Comparison of ENCODE assay signal across 8 cellular contexts in the genomic region with DNA sequence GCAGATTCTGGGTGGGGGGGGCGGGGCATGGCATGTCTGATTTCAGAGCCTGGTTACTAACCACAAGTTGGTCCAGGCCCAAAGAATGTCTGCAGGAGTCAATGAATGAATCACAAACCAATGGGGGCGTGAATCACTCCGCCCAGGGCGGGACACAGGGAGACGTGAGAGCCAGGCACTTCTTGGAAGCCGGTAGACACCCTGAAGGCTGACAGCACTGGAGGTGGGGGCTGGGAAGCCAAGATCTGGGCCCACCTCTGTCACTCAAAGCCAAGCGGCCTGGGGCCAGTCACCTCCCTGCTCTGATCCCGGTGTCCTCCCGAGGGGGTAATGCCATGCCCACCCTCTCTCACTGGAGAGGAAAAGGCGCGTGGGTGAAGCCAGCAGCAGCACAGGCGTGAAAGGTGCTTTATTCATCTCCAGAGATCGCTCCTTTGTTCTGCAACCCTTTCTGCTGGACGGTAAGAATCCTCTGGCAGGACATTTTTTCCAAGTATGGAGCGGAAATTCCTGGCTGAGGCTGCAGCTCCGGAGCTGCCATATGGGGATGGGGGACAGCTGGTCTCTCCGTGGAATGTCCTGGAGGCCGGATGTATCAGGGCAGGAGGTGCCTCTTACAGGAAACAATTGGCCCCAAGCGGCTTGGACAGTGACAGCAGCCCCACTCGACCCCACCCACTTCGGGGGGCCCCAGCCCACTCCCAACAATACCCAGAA.
DNase-seq lines count a peak whose midpoint lies in the region; ATAC-seq and TF ChIP-seq lines count a peak whose summit lies in the region.

No MANE protein-coding gene starts in this region.

- POLR2A ChIA-PET in AG04449 (lab: Yijun Ruan, JAX): interaction anchor here (0.6 kb wide), 2 partner anchors 68 to 93 kb away, joined by 3 to 4 read pairs; no protein-coding TSS in a partner anchor

- no peaks in the 10 kb centered on the region for H3K9me3 ChIP-seq in mucosa of descending colon

- H3K27ac ChIP-seq in coronary artery: peak overlapping the region in 1 of 2 donors; percentile 36

- intact Hi-C loops in mucosa of descending colon (cut with DNase I, micrococcal nuclease): loop anchor here (10.0 kb wide), 1 partner anchor 192 kb away; no protein-coding TSS in a partner anchor

- peak; percentile 66 for ATAC-seq in mucosa of descending colon
- ATAC-seq in HG02759 (IDR thresholded peaks at IDR 0.05; ENCODE audit: unreplicated experiment): no peak

- TF ChIP-seq CTCF in AG04449 (IDR thresholded peaks at IDR 0.05; ENCODE audit: insufficient read depth, low read length, missing control alignments) (no peak), coronary artery (IDR thresholded peaks at IDR 0.05) (no peak), mucosa of descending colon (IDR thresholded peaks at IDR 0.05) (no peak)

- H3K4me3 ChIP-seq in AG04449 (ENCODE audit: low read depth, low read length) (peak overlapping the region; percentile 56), coronary artery (peak overlapping the region; percentile 20), mucosa of descending colon (no peak overlapping the region)

- H3K36me3 ChIP-seq in mucosa of descending colon (ENCODE audit: low read depth): no peaks in the 10 kb centered on the region

- DNase-seq in AG04449 (ENCODE audit: low read depth, low spot score) (peak; percentile 88), coronary artery (ENCODE audit: low spot score) (peak; percentile 80), mucosa of descending colon (peak in 2 of 3 donors; percentile 33 to 43), NCI-H2171 treated with DMSO at 0.1 percent for 48 hours (lab: John Stamatoyannopoulos, UW) (no peak), globus pallidus (ENCODE audit: low spot score) (no peak)
- DNase-seq in effector CD8-positive, alpha-beta T cell (lab: John Stamatoyannopoulos, UW): no peak

- TF ChIP-seq RAD21 in Ishikawa (IDR thresholded peaks at IDR 0.05; ENCODE audit: low read depth): no peak

- CTCF ChIA-PET in AG04449 (lab: Yijun Ruan, JAX): interaction anchor here (1.0 to 6.4 kb wide), 8 partner anchors 21 to 191 kb away, joined by 3 to 114 read pairs (median 5); a partner anchor contains a TSS

- H3K4me1 ChIP-seq in mucosa of descending colon (ENCODE audit: low read depth): peaks cover 2% of the 10 kb centered on the region

- TF ChIP-seq EP300 in Ishikawa (IDR thresholded peaks at IDR 0.05; ENCODE audit: borderline replicate concordance): no peak

TF ChIP-seq in Ishikawa, 13 proteins besides CTCF, POLR2A, EP300 and RAD21:
- TF ChIP-seq EGR1 (IDR thresholded peaks at IDR 0.05) (no peak), NFIC (IDR thresholded peaks at IDR 0.05) (peak; percentile 58), TEAD4 (IDR thresholded peaks at IDR 0.05) (peak; percentile 72; the same call in 1 of the 2 replicates)

Comparison
In these comparisons a context has a peak if more than half of its experiments do, and no peak if none do; other contexts are left out.
1. DNase-seq: peak in AG04449 (single experiment), coronary artery (single experiment) and mucosa of descending colon (2 of 3); none in NCI-H2171 treated with DMSO at 0.1 percent for 48 hours (single experiment), globus pallidus (single experiment) and effector CD8-positive, alpha-beta T cell (single experiment).